ENCODE assay signal across 9 cellular contexts in the genomic region with DNA sequence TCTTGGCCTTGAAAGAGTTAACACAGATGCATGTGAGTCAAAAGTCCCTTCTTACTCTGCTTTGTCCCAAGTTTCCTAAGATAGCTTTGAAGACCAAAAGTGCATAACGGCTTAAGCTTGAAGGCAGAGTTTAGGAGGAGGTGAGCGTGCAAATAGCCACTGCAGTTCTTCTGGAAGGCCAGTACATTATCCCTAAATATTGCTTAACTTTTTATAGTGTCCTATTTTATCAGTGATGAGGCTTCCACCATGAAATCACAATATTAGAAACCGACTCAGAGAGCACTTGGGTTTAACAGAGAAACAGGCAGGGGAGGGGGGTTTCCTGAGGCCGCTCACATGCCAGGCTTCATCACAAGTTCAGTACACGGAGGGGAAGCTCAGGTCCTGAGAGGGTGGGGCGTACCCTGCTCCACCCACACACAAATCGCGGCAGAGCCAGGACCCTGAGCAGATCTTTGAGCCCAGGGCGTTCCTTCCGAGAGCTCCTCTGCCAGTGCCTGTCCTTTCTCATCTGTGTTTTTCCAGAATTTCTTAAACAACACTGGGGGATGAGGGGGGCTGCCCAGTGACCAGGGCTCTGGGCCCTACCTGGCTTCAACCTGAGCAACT. TPM values are rescaled to one million over a fixed set of nuclear protein-coding genes. Genes with fewer than 3 reads are reported as not detected.
DNase-seq lines count a peak whose midpoint lies in the region; ATAC-seq and TF ChIP-seq lines count a peak whose summit lies in the region.
"Had no signal": no experiment of that assay in that cellular context is flagged by ENCODE, and none has a peak within 500 bp of the region (broad histone marks: within the 10 kb centered on the region; RNA-seq: fewer than 3 reads in every experiment).

No MANE protein-coding gene starts in this region.

- H3K4me2 ChIP-seq in PC-9, result no peak overlapping the region

- no peaks in the 10 kb centered on the region for H3F3A ChIP-seq in PC-9 (ENCODE audit: insufficient read depth, low read depth)

- BruUV-seq in PC-9 (replicated peaks; lab: Mats Ljungman, UMichigan), result no TSS peak

- ATAC-seq in HG02885 (IDR thresholded peaks at IDR 0.05; ENCODE audit: poor library complexity, unreplicated experiment) (peak; percentile 71), GM21390 (IDR thresholded peaks at IDR 0.05; ENCODE audit: unreplicated experiment) (no peak), HG02852 (IDR thresholded peaks at IDR 0.05; ENCODE audit: unreplicated experiment) (no peak)

- H3K4me3 ChIP-seq in suprapubic skin (no peak overlapping the region), PC-9 (no peak overlapping the region)

- intact Hi-C loops in PC-9 (cut with micrococcal nuclease; ENCODE audit: unreplicated experiment), result no loop called here

- POLR2A ChIA-PET in PC-9 (lab: Charles Lee; ENCODE audit: unreplicated experiment), result no interaction called here

- H3K4me1 ChIP-seq in suprapubic skin (peaks cover 36% of the 10 kb centered on the region), PC-9 (replicated peaks; ENCODE audit: insufficient read depth) (no peaks in the 10 kb centered on the region)

- TF ChIP-seq CTCF in suprapubic skin (IDR thresholded peaks at IDR 0.05), result no peak
- TF ChIP-seq CTCF in PC-9 (conservative IDR thresholded peaks at IDR 0.05), result no peak

- H2AFZ ChIP-seq in PC-9, result no peak overlapping the region

- H3K9me3 ChIP-seq in suprapubic skin (no peaks in the 10 kb centered on the region), PC-9 (ENCODE audit: insufficient read depth, low read depth) (no peaks in the 10 kb centered on the region)

- H3K36me3 ChIP-seq in suprapubic skin (no peaks in the 10 kb centered on the region), PC-9 (ENCODE audit: low read depth) (no peaks in the 10 kb centered on the region)

- H3K9me2 ChIP-seq in PC-9 (ENCODE audit: insufficient read depth), result no peaks in the 10 kb centered on the region

- H3K27ac ChIP-seq in suprapubic skin (peak overlapping the region; percentile 66), PC-9 (no peak overlapping the region)

- peaks cover 11% of the 10 kb centered on the region for H3K27me3 ChIP-seq in suprapubic skin
- H3K27me3 ChIP-seq in PC-9 (ENCODE audit: insufficient read depth, low read depth), result 0 out of 2 replicates have a peak, but pooled peaks cover 5% of the 10 kb centered on the region

- no peaks in the 10 kb centered on the region for H4K20me1 ChIP-seq in PC-9 (ENCODE audit: insufficient read depth)

- WGBS in suprapubic skin, result 9% methylated on average over 10 of the region's 10 CpGs

- H3K79me2 ChIP-seq in PC-9 (ENCODE audit: low read depth), result no peaks in the 10 kb centered on the region

- TF ChIP-seq EP300 in suprapubic skin (IDR thresholded peaks at IDR 0.05), result no peak

- CTCF ChIA-PET in PC-9 (lab: Charles Lee), result no interaction called here

- no peak for TF ChIP-seq POLR2A in suprapubic skin (IDR thresholded peaks at IDR 0.05)

- peak; percentile 1 for DNase-seq in activated T-cell treated with anti-CD3 and anti-CD28 coated beads for 24 hours (ENCODE audit: low read depth)
- no peak for DNase-seq in activated T-cell treated with anti-CD3 and anti-CD28 coated beads, Interleukin-2, amount 50 U/mL, for 48 hours
- peak; percentile 59 for DNase-seq in iPS-NIHi11 (ENCODE audit: low spot score)
- no peak for DNase-seq in suprapubic skin (ENCODE audit: low spot score in 2 of 2)
- DNase-seq in PC-9, result no peak
- DNase-seq: NCI-H2029 treated with DMSO at 0.1 percent for 48 hours had no signal

RNA-seq across cellular contexts. Expression of a gene that starts 26.8 kb away (rescaled TPM):
- total RNA-seq in suprapubic skin (10 to 100 TPM in 3 of 4 donors, 1 to 10 TPM in 1; 9.7 to 17.9 (median 14.3) TPM), PC-9 (2021) (0.28 and 0.43 TPM in 2 replicates)

Comparison
In these comparisons a context has a peak if more than half of its experiments do, and no peak if none do; other contexts are left out.
1. DNase-seq: peak in activated T-cell treated with anti-CD3 and anti-CD28 coated beads for 24 hours (single experiment) and iPS-NIHi11 (single experiment); none in activated T-cell treated with anti-CD3 and anti-CD28 coated beads, Interleukin-2, amount 50 U/mL, for 48 hours (0 of 2), suprapubic skin (0 of 2) and PC-9 (0 of 2).